26 cellular contexts compared by ENCODE assay signal in the genomic region with DNA sequence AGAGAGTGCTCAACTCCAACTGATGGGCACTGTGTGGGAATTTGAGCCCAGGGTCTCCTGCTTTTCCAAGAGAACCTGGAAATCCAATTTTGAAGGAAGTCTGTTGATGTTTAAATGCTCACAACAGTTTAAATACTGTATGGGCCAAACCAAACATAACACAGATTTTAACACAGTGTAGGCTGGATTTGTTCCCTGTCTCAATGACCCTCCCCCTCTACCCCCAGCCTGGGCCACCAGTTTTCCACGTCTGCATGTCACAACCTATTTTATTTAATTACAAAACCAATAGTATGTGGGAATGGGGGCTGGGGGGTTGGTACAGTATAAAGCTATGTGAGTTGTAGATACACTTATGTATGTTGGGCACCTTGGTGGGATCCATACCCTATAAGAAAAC. TPM values are rescaled to one million over a fixed set of nuclear protein-coding genes. Genes with fewer than 3 reads are reported as not detected.
"Had no signal": no experiment of that assay in that cellular context is flagged by ENCODE, and none has a peak within 500 bp of the region (broad histone marks: within the 10 kb centered on the region; RNA-seq: fewer than 3 reads in every experiment).

No MANE protein-coding gene starts in this region.

- H3K27ac Mint-ChIP-seq: activated B cell treated with CpG ODN at 0.5 μM for 24 hours; activated CD4-positive, alpha-beta T cell treated with anti-CD3 and anti-CD28 coated beads for 36 hours; activated naive CD8-positive, alpha-beta T cell treated with anti-CD3 and anti-CD28 coated beads, Interleukin-2, amount 10 ng/mL, durations not matched to agents 7 days and 5 days; brain; natural killer cell; stimulated activated memory B cell treated with anti-CD40 and anti-IgM and Interleukin-4, amounts not matched to agents 10 μg/mL and 1 μg/mL and 100 μg/mL, for 72 hours; T-helper 1 cell treated with Interleukin-12 subunit alpha and Interleukin-12 subunit beta and Interleukin-4 antibody, amounts not matched to agents 30 μg/mL and 1 μg/mL, for 36 hours had no signal

- H3K4me1 Mint-ChIP-seq: activated B cell treated with CpG ODN at 0.5 μM for 24 hours; activated CD4-positive, alpha-beta T cell treated with anti-CD3 and anti-CD28 coated beads for 36 hours; activated naive CD8-positive, alpha-beta T cell treated with anti-CD3 and anti-CD28 coated beads, Interleukin-2, amount 10 ng/mL, durations not matched to agents 7 days and 5 days; natural killer cell; stimulated activated memory B cell treated with anti-CD40 and anti-IgM and Interleukin-4, amounts not matched to agents 10 μg/mL and 1 μg/mL and 100 μg/mL, for 72 hours had no signal

- H3K4me3 ChIP-seq: heart right ventricle, lung, testis, upper lobe of right lung had no signal

- H3K27me3 ChIP-seq: heart right ventricle, testis, upper lobe of right lung had no signal

- H3K4me1 ChIP-seq: parathyroid adenoma, testis had no signal

- H3K9ac ChIP-seq: parathyroid adenoma had no signal

- ATAC-seq: activated CD4-positive, alpha-beta T cell treated with anti-CD3 and anti-CD28 coated beads for 36 hours; heart right ventricle; left colon; natural killer cell; right cardiac atrium; stimulated activated memory B cell treated with anti-CD40 and anti-IgM and Interleukin-4, amounts not matched to agents 10 μg/mL and 1 μg/mL and 100 μg/mL, for 72 hours; upper lobe of right lung had no signal

- H3K27ac ChIP-seq: parathyroid adenoma, testis, upper lobe of right lung had no signal

- H3K9me3 ChIP-seq: heart right ventricle, testis, upper lobe of right lung had no signal

- H3K27me3 Mint-ChIP-seq: brain; stimulated activated memory B cell treated with anti-CD40 and anti-IgM and Interleukin-4, amounts not matched to agents 10 μg/mL and 1 μg/mL and 100 μg/mL, for 72 hours had no signal

- H3K4me3 Mint-ChIP-seq: activated B cell treated with CpG ODN at 0.5 μM for 24 hours; activated CD4-positive, alpha-beta T cell treated with anti-CD3 and anti-CD28 coated beads for 36 hours; activated naive CD8-positive, alpha-beta T cell treated with anti-CD3 and anti-CD28 coated beads, Interleukin-2, amount 10 ng/mL, durations not matched to agents 7 days and 5 days; brain; natural killer cell; stimulated activated memory B cell treated with anti-CD40 and anti-IgM and Interleukin-4, amounts not matched to agents 10 μg/mL and 1 μg/mL and 100 μg/mL, for 72 hours; T-helper 1 cell treated with Interleukin-12 subunit alpha and Interleukin-12 subunit beta and Interleukin-4 antibody, amounts not matched to agents 30 μg/mL and 1 μg/mL, for 36 hours had no signal

- H3K9me3 Mint-ChIP-seq: activated B cell treated with CpG ODN at 0.5 μM for 24 hours; activated naive CD8-positive, alpha-beta T cell treated with anti-CD3 and anti-CD28 coated beads, Interleukin-2, amount 10 ng/mL, durations not matched to agents 7 days and 5 days; brain; natural killer cell; stimulated activated memory B cell treated with anti-CD40 and anti-IgM and Interleukin-4, amounts not matched to agents 10 μg/mL and 1 μg/mL and 100 μg/mL, for 72 hours; T-helper 1 cell treated with Interleukin-12 subunit alpha and Interleukin-12 subunit beta and Interleukin-4 antibody, amounts not matched to agents 30 μg/mL and 1 μg/mL, for 36 hours had no signal

- H3K36me3 ChIP-seq: heart right ventricle, upper lobe of right lung had no signal

- H3K36me3 Mint-ChIP-seq: activated naive CD8-positive, alpha-beta T cell treated with anti-CD3 and anti-CD28 coated beads, Interleukin-2, amount 10 ng/mL, durations not matched to agents 7 days and 5 days; brain; natural killer cell; stimulated activated memory B cell treated with anti-CD40 and anti-IgM and Interleukin-4, amounts not matched to agents 10 μg/mL and 1 μg/mL and 100 μg/mL, for 72 hours had no signal

- DNase-seq: activated B cell treated with CpG ODN at 0.5 μM for 24 hours; activated CD4-positive, alpha-beta T cell treated with anti-CD3 and anti-CD28 coated beads for 36 hours; activated CD4-positive, alpha-beta T cell treated with anti-CD3 and anti-CD28 coated beads, Interleukin-2, amount 50 U/mL, for 4 hours; activated naive CD4-positive, alpha-beta T cell treated with Interleukin-2 at 50 U/mL for 16 hours; activated naive CD8-positive, alpha-beta T cell treated with anti-CD3 and anti-CD28 coated beads, Interleukin-2, amount 10 ng/mL, durations not matched to agents 7 days and 5 days; activated T-cell treated with anti-CD3 and anti-CD28 coated beads, Interleukin-2, amount 50 U/mL, for 48 hours; amygdala; caudate nucleus; dermis blood vessel endothelial cell; effector CD8-positive, alpha-beta T cell; erythroblast; heart right ventricle; islet precursor cell; left colon; natural killer cell; right cardiac atrium; stimulated activated CD4-positive, alpha-beta T cell treated with anti-CD3 and anti-CD28 coated beads, Interleukin-1b, Interleukin-23, amount 100 ng/mL, for 48 hours; T1000; testis; upper lobe of right lung had no signal

RNA-seq across cellular contexts. Expression of a gene that starts 11.7 kb away (rescaled TPM):
- total RNA-seq: activated B cell treated with CpG ODN at 0.5 μM for 24 hours; activated CD8-positive, alpha-beta memory T cell treated with anti-CD3 and anti-CD28 coated beads for 36 hours; activated naive CD8-positive, alpha-beta T cell treated with anti-CD3 and anti-CD28 coated beads, Interleukin-2, amount 10 ng/mL, durations not matched to agents 7 days and 5 days; dermis blood vessel endothelial cell; natural killer cell had no signal
